Comparison of ENCODE assay signal across 8 cellular contexts in the genomic region with DNA sequence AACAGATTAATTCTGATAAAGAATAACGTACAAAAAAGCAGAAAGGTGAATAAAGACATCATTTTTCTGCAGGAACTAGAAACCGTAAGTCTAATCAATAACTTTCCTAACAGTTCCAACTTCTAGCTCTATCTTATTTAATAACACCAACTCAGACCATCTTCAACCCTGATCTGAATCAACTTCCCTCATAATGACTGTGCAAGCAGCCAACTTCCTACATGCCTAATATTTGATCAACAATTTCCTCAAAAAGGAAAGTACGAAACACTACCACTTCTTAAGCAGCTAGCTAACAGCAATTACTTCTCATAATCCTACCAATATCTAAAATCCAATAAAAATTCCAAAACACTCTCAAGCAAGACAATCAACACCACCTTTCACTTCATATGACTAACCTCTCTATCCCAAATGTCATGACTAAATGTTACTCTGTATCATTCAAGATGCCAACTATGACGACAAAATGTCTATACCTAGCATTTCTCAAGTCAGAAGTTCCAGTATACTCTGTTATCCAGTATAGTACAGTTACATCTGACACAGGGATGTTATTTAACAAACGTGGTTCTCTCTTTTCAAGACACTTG. TPM values are rescaled to one million over a fixed set of nuclear protein-coding genes. Genes with fewer than 3 reads are reported as not detected.
DNase-seq lines count a peak whose midpoint lies in the region; ATAC-seq and TF ChIP-seq lines count a peak whose summit lies in the region.

No MANE protein-coding gene starts in this region.

- no peaks in the 10 kb centered on the region for H4K20me1 ChIP-seq in KMS-11 (ENCODE audit: insufficient read depth)

- H3K79me2 ChIP-seq in KMS-11 (ENCODE audit: insufficient read depth, low read depth) = peaks cover 68% of the 10 kb centered on the region

- H3K27ac ChIP-seq in CD8-positive, alpha-beta memory T cell (ENCODE audit: low read depth, low read length) = peak overlapping the region; percentile 86
- H3K27ac ChIP-seq in KMS-11 (peak overlapping the region; percentile 84; the same call in 1 of the 2 replicates), body of pancreas (peak overlapping the region; percentile 6 to 99 (median 94)), mesodermal cell (ENCODE audit: low read depth, low read length, severe bottlenecking) (no peak overlapping the region)

- H3K9me3 ChIP-seq in CD8-positive, alpha-beta memory T cell (ENCODE audit: low read length) = no peaks in the 10 kb centered on the region
- H3K9me3 ChIP-seq in body of pancreas = no peaks in the 10 kb centered on the region
- H3K9me3 ChIP-seq in mesodermal cell (ENCODE audit: control insufficient read depth, low read length) = no peaks in the 10 kb centered on the region

- H3K4me1 ChIP-seq in CD8-positive, alpha-beta memory T cell (ENCODE audit: insufficient read depth, low read length) = peaks cover 44% of the 10 kb centered on the region
- H3K4me1 ChIP-seq in KMS-11 (ENCODE audit: low read depth, poor library complexity, severe bottlenecking) = peaks cover 19% of the 10 kb centered on the region
- peaks cover 26% of the 10 kb centered on the region for H3K4me1 ChIP-seq in body of pancreas
- peaks cover 9% of the 10 kb centered on the region for H3K4me1 ChIP-seq in mesodermal cell (ENCODE audit: control insufficient read depth, insufficient read depth, low read length, poor library complexity, severe bottlenecking)

- TF ChIP-seq POLR2A in body of pancreas (IDR thresholded peaks at IDR 0.05) (no peak), GM18505 (IDR thresholded peaks at IDR 0.05; ENCODE audit: borderline replicate concordance, extremely low read depth, insufficient read depth, insufficient read length) (no peak)

- no peaks in the 10 kb centered on the region for H3K36me3 ChIP-seq in CD8-positive, alpha-beta memory T cell (ENCODE audit: insufficient read depth, low read length)
- H3K36me3 ChIP-seq in KMS-11 (ENCODE audit: insufficient read depth) (no peaks in the 10 kb centered on the region), body of pancreas (replicated peaks in 1 of 2; ENCODE audit: insufficient read depth in 1 of 2, low read depth in 2 of 2) (no peaks in the 10 kb centered on the region), mesodermal cell (ENCODE audit: control insufficient read depth, insufficient read depth, low read length) (no peaks in the 10 kb centered on the region)

- WGBS in body of pancreas, 2 donors = 10 to 11% methylated on average over 5 of the region's 5 CpGs
- WGBS in mesodermal cell (ENCODE audit: insufficient coverage in 2 of 2), 2 experiments = 74 to 83% methylated on average over 3 of the region's 5 CpGs

- H3K9me3 Mint-ChIP-seq in CD8-positive, alpha-beta memory T cell = no peaks in the 10 kb centered on the region

- no peaks in the 10 kb centered on the region for H3K27me3 ChIP-seq in CD8-positive, alpha-beta memory T cell (ENCODE audit: insufficient read depth, low read length, poor library complexity, severe bottlenecking)
- H3K27me3 ChIP-seq in KMS-11 (ENCODE audit: insufficient read depth, low read depth) (no peaks in the 10 kb centered on the region), body of pancreas (no peaks in the 10 kb centered on the region)

- intact Hi-C loops in body of pancreas (cut with DNase I) = no loop called here

- no peak overlapping the region for H2AFZ ChIP-seq in KMS-11 (ENCODE audit: low read depth)

- H3K27ac Mint-ChIP-seq in CD8-positive, alpha-beta memory T cell = peak overlapping the region; percentile 4 to 99 (median 90)

- peak overlapping the region; percentile 87 for H3K4me3 ChIP-seq in CD8-positive, alpha-beta memory T cell (ENCODE audit: low read length)
- H3K4me3 ChIP-seq in KMS-11 (IDR thresholded peaks at IDR 0.05; ENCODE audit: insufficient read depth, low read depth, low read length) (peak overlapping the region; percentile 96), body of pancreas (peak overlapping the region in 1 of 2 donors; percentile 94), mesodermal cell (ENCODE audit: extremely low read depth, insufficient read depth, low read length, poor library complexity, severe bottlenecking) (peak overlapping the region; percentile 80)

- TF ChIP-seq CTCF in KMS-11 (conservative IDR thresholded peaks at IDR 0.05; ENCODE audit: low read depth, low read length) (no peak), body of pancreas (IDR thresholded peaks at IDR 0.05) (no peak)

- H3K27me3 Mint-ChIP-seq in CD8-positive, alpha-beta memory T cell = peaks cover 0 to 5% of the 10 kb centered on the region in 2 donors

- peaks cover 52 to 67% (median 60%) of the 10 kb centered on the region in 3 donors for H3K4me1 Mint-ChIP-seq in CD8-positive, alpha-beta memory T cell

- ATAC-seq in body of pancreas (no peak), GM18505 (IDR thresholded peaks at IDR 0.05; ENCODE audit: unreplicated experiment) (no peak), GM18517 (IDR thresholded peaks at IDR 0.05; ENCODE audit: unreplicated experiment) (no peak)

- H3K36me3 Mint-ChIP-seq in CD8-positive, alpha-beta memory T cell = peaks cover 0 to 16% (median 0%) of the 10 kb centered on the region in 3 donors

- peak overlapping the region; percentile 75 for H3K4me2 ChIP-seq in KMS-11

- POLR2A ChIA-PET in CD8-positive, alpha-beta memory T cell (lab: Charles Lee) = interaction anchor here (1.3 kb wide), 1 partner anchor 10 kb away, joined by 4 read pairs; no protein-coding TSS in a partner anchor

- DNase-seq in CD8-positive, alpha-beta memory T cell = no peak
- DNase-seq in body of pancreas (no peak), anterior cingulate cortex (lab: John Stamatoyannopoulos, UW) (no peak), mucosa of gallbladder (ENCODE audit: low spot score) (no peak)

- peak overlapping the region; percentile 85; the same call in 1 of the 2 replicates for H3K9ac ChIP-seq in KMS-11

- H3K4me3 Mint-ChIP-seq in CD8-positive, alpha-beta memory T cell = peak overlapping the region; percentile 82 to 99 (median 93)

- CTCF ChIA-PET in CD8-positive, alpha-beta memory T cell (lab: Charles Lee) = no interaction called here

RNA-seq across cellular contexts. Expression of a gene that starts 1.7 kb away (rescaled TPM):
- 10 to 100 TPM; 39.7 to 43.0 TPM for total RNA-seq in CD8-positive, alpha-beta memory T cell
- polyA plus RNA-seq in CD8-positive, alpha-beta memory T cell = 40.6 TPM
- total RNA-seq in body of pancreas (10 to 100 TPM; 36.6 to 45.8 TPM), mucosa of gallbladder (40.9 TPM)
- 50.6 TPM for polyA plus RNA-seq in mesodermal cell (2013, experiment 1 of 2)
- polyA plus RNA-seq in mesodermal cell (2013, experiment 2 of 2) = 57.2 TPM
